ENCODE assay signal across 1 cellular context in the genomic region with DNA sequence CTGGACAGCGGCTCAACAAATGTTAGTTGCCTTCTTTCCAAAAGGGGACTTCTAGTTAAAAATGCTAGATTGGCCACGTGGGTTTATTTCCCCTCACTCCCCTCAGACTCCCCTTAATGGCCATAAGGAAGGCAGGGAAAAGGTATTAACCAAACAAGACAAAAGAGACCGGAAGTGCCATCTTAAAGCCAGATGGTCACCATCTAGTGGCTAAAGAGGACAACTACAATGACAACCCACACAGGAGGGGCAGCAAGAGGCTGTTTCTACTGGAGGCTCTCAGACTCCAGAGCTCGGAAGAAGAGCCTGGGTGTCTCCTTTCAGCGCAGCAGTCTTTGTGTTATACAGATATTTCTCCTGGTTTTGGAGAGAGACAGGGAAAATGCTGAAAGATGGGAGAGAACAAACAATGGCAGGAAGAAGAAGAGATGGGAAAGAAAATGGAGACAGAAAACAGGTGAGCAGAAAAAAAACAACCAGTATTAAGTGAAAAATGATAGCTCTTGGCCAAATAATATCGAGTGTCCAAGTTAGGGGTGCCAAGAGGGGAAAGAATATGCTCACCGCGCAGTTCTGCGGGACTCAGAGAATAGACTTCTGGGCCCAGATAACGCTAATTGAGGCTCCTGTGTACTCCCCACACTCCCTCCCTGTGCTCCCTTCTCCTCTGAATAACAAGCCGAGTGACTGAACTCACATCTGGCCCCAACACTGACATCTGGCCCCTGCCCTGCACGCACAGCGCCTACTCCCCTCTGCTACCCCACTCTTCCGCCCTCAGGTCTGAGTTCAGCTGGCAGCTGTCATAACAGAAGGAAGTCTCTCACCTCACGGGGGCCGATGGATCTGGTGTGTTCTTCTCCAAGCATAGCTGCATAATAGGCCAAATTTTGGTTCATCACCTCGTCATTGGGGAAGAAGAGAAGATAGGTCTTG.
TF ChIP-seq lines count a peak whose summit lies in the region.

No MANE protein-coding gene starts in this region.

TF ChIP-seq in K562, 482 proteins besides CTCF, POLR2A, EP300 and RAD21:
- TF ChIP-seq, protein P1, sequence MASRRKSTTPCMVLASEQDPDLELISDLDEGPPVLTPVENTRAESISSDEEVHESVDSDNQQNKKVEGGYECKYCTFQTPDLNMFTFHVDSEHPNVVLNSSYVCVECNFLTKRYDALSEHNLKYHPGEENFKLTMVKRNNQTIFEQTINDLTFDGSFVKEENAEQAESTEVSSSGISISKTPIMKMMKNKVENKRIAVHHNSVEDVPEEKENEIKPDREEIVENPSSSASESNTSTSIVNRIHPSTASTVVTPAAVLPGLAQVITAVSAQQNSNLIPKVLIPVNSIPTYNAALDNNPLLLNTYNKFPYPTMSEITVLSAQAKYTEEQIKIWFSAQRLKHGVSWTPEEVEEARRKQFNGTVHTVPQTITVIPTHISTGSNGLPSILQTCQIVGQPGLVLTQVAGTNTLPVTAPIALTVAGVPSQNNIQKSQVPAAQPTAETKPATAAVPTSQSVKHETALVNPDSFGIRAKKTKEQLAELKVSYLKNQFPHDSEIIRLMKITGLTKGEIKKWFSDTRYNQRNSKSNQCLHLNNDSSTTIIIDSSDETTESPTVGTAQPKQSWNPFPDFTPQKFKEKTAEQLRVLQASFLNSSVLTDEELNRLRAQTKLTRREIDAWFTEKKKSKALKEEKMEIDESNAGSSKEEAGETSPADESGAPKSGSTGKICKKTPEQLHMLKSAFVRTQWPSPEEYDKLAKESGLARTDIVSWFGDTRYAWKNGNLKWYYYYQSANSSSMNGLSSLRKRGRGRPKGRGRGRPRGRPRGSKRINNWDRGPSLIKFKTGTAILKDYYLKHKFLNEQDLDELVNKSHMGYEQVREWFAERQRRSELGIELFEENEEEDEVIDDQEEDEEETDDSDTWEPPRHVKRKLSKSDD (conservative IDR thresholded peaks at IDR 0.05; ENCODE audit: low read length) = no peak
- peak; percentile 60; the same call in 1 of the 2 replicates for TF ChIP-seq SPI1 (IDR thresholded peaks at IDR 0.05; ENCODE audit: borderline replicate concordance, low read depth, low read length)
- TF ChIP-seq L3MBTL2 (IDR thresholded peaks at IDR 0.05) = peak; percentile 21; the same call in 1 of the 2 replicates
- TF ChIP-seq TOE1 (IDR thresholded peaks at IDR 0.05; ENCODE audit: borderline replicate concordance) = no peak
- no peak for TF ChIP-seq TOE1 (CRISPR knock-in tag; IDR thresholded peaks at IDR 0.05; ENCODE audit: borderline replicate concordance, low read depth)
- TF ChIP-seq, protein P2, sequence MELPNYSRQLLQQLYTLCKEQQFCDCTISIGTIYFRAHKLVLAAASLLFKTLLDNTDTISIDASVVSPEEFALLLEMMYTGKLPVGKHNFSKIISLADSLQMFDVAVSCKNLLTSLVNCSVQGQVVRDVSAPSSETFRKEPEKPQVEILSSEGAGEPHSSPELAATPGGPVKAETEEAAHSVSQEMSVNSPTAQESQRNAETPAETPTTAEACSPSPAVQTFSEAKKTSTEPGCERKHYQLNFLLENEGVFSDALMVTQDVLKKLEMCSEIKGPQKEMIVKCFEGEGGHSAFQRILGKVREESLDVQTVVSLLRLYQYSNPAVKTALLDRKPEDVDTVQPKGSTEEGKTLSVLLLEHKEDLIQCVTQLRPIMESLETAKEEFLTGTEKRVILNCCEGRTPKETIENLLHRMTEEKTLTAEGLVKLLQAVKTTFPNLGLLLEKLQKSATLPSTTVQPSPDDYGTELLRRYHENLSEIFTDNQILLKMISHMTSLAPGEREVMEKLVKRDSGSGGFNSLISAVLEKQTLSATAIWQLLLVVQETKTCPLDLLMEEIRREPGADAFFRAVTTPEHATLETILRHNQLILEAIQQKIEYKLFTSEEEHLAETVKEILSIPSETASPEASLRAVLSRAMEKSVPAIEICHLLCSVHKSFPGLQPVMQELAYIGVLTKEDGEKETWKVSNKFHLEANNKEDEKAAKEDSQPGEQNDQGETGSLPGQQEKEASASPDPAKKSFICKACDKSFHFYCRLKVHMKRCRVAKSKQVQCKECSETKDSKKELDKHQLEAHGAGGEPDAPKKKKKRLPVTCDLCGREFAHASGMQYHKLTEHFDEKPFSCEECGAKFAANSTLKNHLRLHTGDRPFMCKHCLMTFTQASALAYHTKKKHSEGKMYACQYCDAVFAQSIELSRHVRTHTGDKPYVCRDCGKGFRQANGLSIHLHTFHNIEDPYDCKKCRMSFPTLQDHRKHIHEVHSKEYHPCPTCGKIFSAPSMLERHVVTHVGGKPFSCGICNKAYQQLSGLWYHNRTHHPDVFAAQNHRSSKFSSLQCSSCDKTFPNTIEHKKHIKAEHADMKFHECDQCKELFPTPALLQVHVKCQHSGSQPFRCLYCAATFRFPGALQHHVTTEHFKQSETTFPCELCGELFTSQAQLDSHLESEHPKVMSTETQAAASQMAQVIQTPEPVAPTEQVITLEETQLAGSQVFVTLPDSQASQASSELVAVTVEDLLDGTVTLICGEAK (IDR thresholded peaks at IDR 0.05) = peak; percentile 28; the same call in 1 of the 2 replicates
- TF ChIP-seq, protein P2 (CRISPR knock-in tag; IDR thresholded peaks at IDR 0.05) = no peak
- no peak for TF ChIP-seq HNRNPL (IDR thresholded peaks at IDR 0.05; ENCODE audit: low read depth, low read length)
- TF ChIP-seq XRCC5 (IDR thresholded peaks at IDR 0.05; ENCODE audit: low read depth, low read length) = 0 out of 2 replicates have a peak, but pooled peaks have one; percentile 48
- peak; percentile 96 for TF ChIP-seq ETV1 (tag; conservative IDR thresholded peaks at IDR 0.05; ENCODE audit: low read depth)
- no peak for TF ChIP-seq BRD4 (IDR thresholded peaks at IDR 0.05)
- TF ChIP-seq KLF1 (tag; IDR thresholded peaks at IDR 0.05) = 0 out of 2 replicates have a peak, but pooled peaks have one; percentile 28
- TF ChIP-seq KLF16 (IDR thresholded peaks at IDR 0.05) = 0 out of 2 replicates have a peak, but pooled peaks have one; percentile 8
- TF ChIP-seq ZNF780A (CRISPR knock-in tag; IDR thresholded peaks at IDR 0.05) = no peak
- peak in 1 of 3 experiments; percentile 17 for TF ChIP-seq YY1 (IDR thresholded peaks at IDR 0.05; ENCODE audit: borderline replicate concordance in 1 of 3, control insufficient read depth in 1 of 3, extremely low read depth in 1 of 3, insufficient read depth in 3 of 3, insufficient read length in 1 of 3, insufficient replicate concordance in 2 of 3, low read depth in 1 of 3, low read length in 2 of 3)
- 0 out of 4 replicates have a peak, but pooled peaks of 1 of the 2 experiments have one; percentile 35 for TF ChIP-seq SRF (CRISPR knock-in tag; IDR thresholded peaks at IDR 0.05)
- TF ChIP-seq GABPA (tag; conservative IDR thresholded peaks at IDR 0.05; ENCODE audit: low read depth) = peak; percentile 79
- peak; percentile 65 for TF ChIP-seq SMC3 (conservative IDR thresholded peaks at IDR 0.05; ENCODE audit: insufficient read depth, low read depth, low read length)
- peak; percentile 62 for TF ChIP-seq TRIM28 (IDR thresholded peaks at IDR 0.05)
- TF ChIP-seq ARNT (IDR thresholded peaks at IDR 0.05) = 0 out of 4 replicates have a peak, but pooled peaks of 1 of the 2 experiments have one; percentile 40
- TF ChIP-seq CBX3 (IDR thresholded peaks at IDR 0.05; ENCODE audit: borderline replicate concordance in 1 of 2, low read length in 2 of 2) = peak in 1 of 2 experiments; percentile 65; a peak in 1 of 3 replicates
- TF ChIP-seq HMG20B (CRISPR knock-in tag; IDR thresholded peaks at IDR 0.05) = no peak
- TF ChIP-seq ETV5 (CRISPR knock-in tag; IDR thresholded peaks at IDR 0.05; ENCODE audit: low read depth) = peak; percentile 67; the same call in 1 of the 2 replicates
- TF ChIP-seq HMGN3 (IDR thresholded peaks at IDR 0.05; ENCODE audit: borderline replicate concordance, extremely low read depth, insufficient read length, low read depth, low read length) = no peak
- TF ChIP-seq GABPB1 (CRISPR knock-in tag; IDR thresholded peaks at IDR 0.05) = peak; percentile 84
- no peak for TF ChIP-seq ZNF274 (IDR thresholded peaks at IDR 0.05; ENCODE audit: borderline replicate concordance, low read depth, low read length)
- TF ChIP-seq, protein P3, sequence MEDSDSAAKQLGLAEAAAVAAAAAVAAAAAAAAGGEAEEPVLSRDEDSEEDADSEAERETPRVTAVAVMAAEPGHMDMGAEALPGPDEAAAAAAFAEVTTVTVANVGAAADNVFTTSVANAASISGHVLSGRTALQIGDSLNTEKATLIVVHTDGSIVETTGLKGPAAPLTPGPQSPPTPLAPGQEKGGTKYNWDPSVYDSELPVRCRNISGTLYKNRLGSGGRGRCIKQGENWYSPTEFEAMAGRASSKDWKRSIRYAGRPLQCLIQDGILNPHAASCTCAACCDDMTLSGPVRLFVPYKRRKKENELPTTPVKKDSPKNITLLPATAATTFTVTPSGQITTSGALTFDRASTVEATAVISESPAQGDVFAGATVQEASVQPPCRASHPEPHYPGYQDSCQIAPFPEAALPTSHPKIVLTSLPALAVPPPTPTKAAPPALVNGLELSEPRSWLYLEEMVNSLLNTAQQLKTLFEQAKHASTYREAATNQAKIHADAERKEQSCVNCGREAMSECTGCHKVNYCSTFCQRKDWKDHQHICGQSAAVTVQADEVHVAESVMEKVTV (CRISPR knock-in tag; IDR thresholded peaks at IDR 0.05) = 0 out of 2 replicates have a peak, but pooled peaks have one; percentile 23
- no peak for TF ChIP-seq ZSCAN29 (IDR thresholded peaks at IDR 0.05)
- peak; percentile 89 for TF ChIP-seq ELF1 (tag; IDR thresholded peaks at IDR 0.05)
- TF ChIP-seq, protein P4, sequence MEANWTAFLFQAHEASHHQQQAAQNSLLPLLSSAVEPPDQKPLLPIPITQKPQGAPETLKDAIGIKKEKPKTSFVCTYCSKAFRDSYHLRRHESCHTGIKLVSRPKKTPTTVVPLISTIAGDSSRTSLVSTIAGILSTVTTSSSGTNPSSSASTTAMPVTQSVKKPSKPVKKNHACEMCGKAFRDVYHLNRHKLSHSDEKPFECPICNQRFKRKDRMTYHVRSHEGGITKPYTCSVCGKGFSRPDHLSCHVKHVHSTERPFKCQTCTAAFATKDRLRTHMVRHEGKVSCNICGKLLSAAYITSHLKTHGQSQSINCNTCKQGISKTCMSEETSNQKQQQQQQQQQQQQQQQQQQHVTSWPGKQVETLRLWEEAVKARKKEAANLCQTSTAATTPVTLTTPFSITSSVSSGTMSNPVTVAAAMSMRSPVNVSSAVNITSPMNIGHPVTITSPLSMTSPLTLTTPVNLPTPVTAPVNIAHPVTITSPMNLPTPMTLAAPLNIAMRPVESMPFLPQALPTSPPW (CRISPR knock-in tag; IDR thresholded peaks at IDR 0.05) = peak; percentile 25; the same call in 1 of the 2 replicates
